Comparison of ENCODE assay signal across 17 cellular contexts in the genomic region with DNA sequence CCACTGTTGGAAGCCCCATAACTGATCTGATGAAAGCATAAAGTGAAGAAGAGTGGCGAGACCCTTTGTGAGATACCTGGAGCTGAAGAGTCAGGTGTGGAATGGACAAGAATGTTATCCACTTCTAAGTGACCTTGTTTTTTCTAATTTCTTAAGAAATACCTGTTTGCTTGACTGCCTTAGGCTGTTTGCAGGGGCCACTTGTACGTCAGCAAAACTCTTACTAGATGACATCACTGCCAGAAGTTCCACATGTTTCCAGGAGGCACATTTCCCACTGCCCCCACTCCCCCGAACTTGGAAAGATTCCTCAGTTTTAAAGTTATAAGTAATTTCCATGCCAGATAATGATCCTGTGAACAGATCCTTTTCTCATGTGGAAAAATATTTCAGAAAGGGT. TPM values are rescaled to one million over a fixed set of nuclear protein-coding genes. Genes with fewer than 3 reads are reported as not detected.
DNase-seq lines count a peak whose midpoint lies in the region; TF ChIP-seq lines count a peak whose summit lies in the region.
"Had no signal": no experiment of that assay in that cellular context is flagged by ENCODE, and none has a peak within 500 bp of the region (broad histone marks: within the 10 kb centered on the region; RNA-seq: fewer than 3 reads in every experiment).

No MANE protein-coding gene starts in this region.

- H3K4me2 ChIP-seq in PC-9 = peak overlapping the region; percentile 83
- H3K4me2 ChIP-seq: KMS-11 had no signal

- no peak overlapping the region for H3K9ac ChIP-seq in subcutaneous abdominal adipose tissue (ENCODE audit: low read length in 5 of 5)
- H3K9ac ChIP-seq: KMS-11 had no signal

- H2AFZ ChIP-seq in PC-9 = no peak overlapping the region

- H3K9me2 ChIP-seq in PC-9 (ENCODE audit: insufficient read depth) = no peaks in the 10 kb centered on the region

- H3K27me3 ChIP-seq in PC-9 (ENCODE audit: insufficient read depth, low read depth) = no peaks in the 10 kb centered on the region
- no peaks in the 10 kb centered on the region for H3K27me3 ChIP-seq in subcutaneous abdominal adipose tissue (ENCODE audit: control insufficient read depth in 5 of 5, insufficient read depth in 4 of 5, low read length in 5 of 5)
- H3K27me3 ChIP-seq in prostate gland (replicated peaks; ENCODE audit: insufficient read depth) = no peaks in the 10 kb centered on the region
- H3K27me3 ChIP-seq: colonic mucosa, suprapubic skin had no signal

- peaks cover 27% of the 10 kb centered on the region for H3K4me1 Mint-ChIP-seq in activated naive CD4-positive, alpha-beta T cell treated with anti-CD3 and anti-CD28 coated beads, Interleukin-2, amount 50 U/mL, for 24 hours

- H3K27me3 Mint-ChIP-seq in activated naive CD4-positive, alpha-beta T cell treated with anti-CD3 and anti-CD28 coated beads, Interleukin-2, amount 50 U/mL, for 24 hours = peaks cover 40% of the 10 kb centered on the region

- 89% methylated on average over 3 of the region's 3 CpGs for WGBS in prostate gland

- H3K9me3 ChIP-seq in PC-9 (ENCODE audit: insufficient read depth, low read depth) (no peaks in the 10 kb centered on the region), subcutaneous abdominal adipose tissue (ENCODE audit: control insufficient read depth in 5 of 5, low read length in 5 of 5) (no peaks in the 10 kb centered on the region), prostate gland (no peaks in the 10 kb centered on the region)
- H3K9me3 ChIP-seq: colonic mucosa, suprapubic skin had no signal

- H3K36me3 ChIP-seq in PC-9 (ENCODE audit: low read depth) = no peaks in the 10 kb centered on the region; the same call in 1 of the 2 replicates
- peaks cover 0 to 6% (median 0%) of the 10 kb centered on the region in 5 donors for H3K36me3 ChIP-seq in subcutaneous abdominal adipose tissue (ENCODE audit: control insufficient read depth in 5 of 5, insufficient read depth in 5 of 5, low read length in 5 of 5)
- no peaks in the 10 kb centered on the region for H3K36me3 ChIP-seq in prostate gland
- H3K36me3 ChIP-seq: colonic mucosa, suprapubic skin had no signal

- no peaks in the 10 kb centered on the region for H3K9me3 Mint-ChIP-seq in activated naive CD4-positive, alpha-beta T cell treated with anti-CD3 and anti-CD28 coated beads, Interleukin-2, amount 50 U/mL, for 24 hours

- H3K4me1 ChIP-seq in PC-9 (replicated peaks; ENCODE audit: insufficient read depth) (peaks cover 98% of the 10 kb centered on the region), subcutaneous abdominal adipose tissue (ENCODE audit: control insufficient read depth in 5 of 5, insufficient read depth in 5 of 5, low read length in 5 of 5) (peaks cover 10 to 84% (median 54%) of the 10 kb centered on the region in 5 donors), prostate gland (replicated peaks) (peaks cover 21% of the 10 kb centered on the region)

- intact Hi-C loops in PC-9 (cut with micrococcal nuclease; ENCODE audit: unreplicated experiment) (no loop called here), prostate gland (cut with DNase I) (no loop called here)

- TF ChIP-seq POLR2A in prostate gland (IDR thresholded peaks at IDR 0.05) = no peak

- CTCF ChIA-PET in PC-9 (lab: Charles Lee) = no interaction called here

- no peak overlapping the region for H3K4me3 ChIP-seq in PC-9
- no peak overlapping the region for H3K4me3 ChIP-seq in subcutaneous abdominal adipose tissue (ENCODE audit: low read depth in 1 of 5, low read length in 5 of 5)
- no peak overlapping the region for H3K4me3 ChIP-seq in prostate gland
- H3K4me3 ChIP-seq: colonic mucosa, suprapubic skin had no signal

- no peak for DNase-seq in activated naive CD4-positive, alpha-beta T cell treated with anti-CD3 and anti-CD28 coated beads, Interleukin-2, amount 50 U/mL, for 16 hours
- DNase-seq in PC-9 (no peak), epithelial cell of prostate (ENCODE audit: low read depth, low spot score) (no peak), NOMO-1 (lab: John Stamatoyannopoulos, UW; ENCODE audit: unreplicated experiment in 2 of 2) (no peak), NCI-H1048 (lab: John Stamatoyannopoulos, UW) (no peak), prostate gland (ENCODE audit: low spot score) (no peak)
- DNase-seq: activated CD4-positive, CD25-positive, alpha-beta regulatory T cell; amniotic stem cell; colonic mucosa; NCI-H1694 treated with DMSO at 0.1 percent for 48 hours; NCI-H510A; posterior cingulate gyrus; stimulated activated CD4-positive, alpha-beta T cell treated with anti-CD3 and anti-CD28 coated beads, Interleukin-15, amount 100 ng/mL, for 24 hours had no signal

- peaks cover 34% of the 10 kb centered on the region for H4K20me1 ChIP-seq in PC-9 (ENCODE audit: insufficient read depth)

- POLR2A ChIA-PET in PC-9 (lab: Charles Lee; ENCODE audit: unreplicated experiment) = interaction anchor here (0.7 kb wide), 1 partner anchor 8 kb away, joined by 5 read pairs; the partner anchor contains the start of gene EPAS1

- BruUV-seq in PC-9 (replicated peaks; lab: Mats Ljungman, UMichigan) = no TSS peak

- H3K36me3 Mint-ChIP-seq in activated naive CD4-positive, alpha-beta T cell treated with anti-CD3 and anti-CD28 coated beads, Interleukin-2, amount 50 U/mL, for 24 hours = no peaks in the 10 kb centered on the region

- H3F3A ChIP-seq in PC-9 (ENCODE audit: insufficient read depth, low read depth) = peaks cover 52% of the 10 kb centered on the region

- H3K27ac ChIP-seq in PC-9 (peak overlapping the region; percentile 87), epithelial cell of prostate (peak overlapping the region; percentile 80), subcutaneous abdominal adipose tissue (ENCODE audit: low read depth, low read length) (peak overlapping the region; percentile 74), prostate gland (no peak overlapping the region)
- H3K27ac ChIP-seq: KMS-11, suprapubic skin had no signal

- H3K4me3 Mint-ChIP-seq in activated naive CD4-positive, alpha-beta T cell treated with anti-CD3 and anti-CD28 coated beads, Interleukin-2, amount 50 U/mL, for 24 hours = peak overlapping the region; percentile 47

- H3K79me2 ChIP-seq in PC-9 (ENCODE audit: low read depth) = peaks cover 97% of the 10 kb centered on the region

- TF ChIP-seq CTCF in PC-9 (conservative IDR thresholded peaks at IDR 0.05) (no peak), prostate gland (IDR thresholded peaks at IDR 0.05) (no peak)

- no peak overlapping the region for H3K27ac Mint-ChIP-seq in activated naive CD4-positive, alpha-beta T cell treated with anti-CD3 and anti-CD28 coated beads, Interleukin-2, amount 50 U/mL, for 24 hours

RNA-seq across cellular contexts. Expression of gene EPAS1, which starts 8.0 kb away (rescaled TPM):
- total RNA-seq in PC-9 (2021) (127 and 163 TPM in 2 replicates), prostate gland (100 to 1,000 TPM; 109 to 356 TPM)

Comparison
In these comparisons a context has a peak if more than half of its experiments do, and no peak if none do; other contexts are left out.
1. H3K27ac ChIP-seq: peak in PC-9 (single experiment), epithelial cell of prostate (single experiment) and subcutaneous abdominal adipose tissue (single experiment); none in prostate gland (0 of 2).